ENCODE assay signal across 15 cellular contexts in genomic region chr11:77436969-77437368, GRCh38. TPM values are rescaled to one million over a fixed set of nuclear protein-coding genes. Genes with fewer than 3 reads are reported as not detected.
DNase-seq lines count a peak whose midpoint lies in the region; ATAC-seq, FAIRE-seq and TF ChIP-seq lines count a peak whose summit lies in the region.
"Had no signal": no experiment of that assay in that cellular context is flagged by ENCODE, and none has a peak within 500 bp of the region (broad histone marks: within the 10 kb centered on the region; RNA-seq: fewer than 3 reads in every experiment).

No MANE protein-coding gene starts in this region.

- POLR2A ChIA-PET in GM10248 (lab: Yijun Ruan, JAX) = no interaction called here

- no peak overlapping the region for H3K9ac ChIP-seq in BLaER1

- peaks cover 27% of the 10 kb centered on the region; the same call in 1 of the 2 replicates for H4K20me1 ChIP-seq in BLaER1

- H3K4me1 ChIP-seq in BLaER1 (peaks cover 55% of the 10 kb centered on the region), mucosa of descending colon (ENCODE audit: low read depth) (peaks cover 15% of the 10 kb centered on the region), spleen (peaks cover 0 to 11% (median 0%) of the 10 kb centered on the region in 6 donors)

- H3K27ac ChIP-seq in BLaER1 (no peak overlapping the region), VCaP (peak overlapping the region; percentile 5; the same call in 1 of the 2 replicates), spleen (no peak overlapping the region)
- H3K27ac ChIP-seq: 22Rv1, C4-2B had no signal

- FAIRE-seq in GM19239 (lab: Jason Lieb, UNC) = peak; percentile 66

- H3K4me2 ChIP-seq in BLaER1 = peak overlapping the region; percentile 63

- intact Hi-C loops in mucosa of descending colon (cut with DNase I, micrococcal nuclease) = no loop called here
- intact Hi-C loops in spleen (cut with DNase I; ENCODE audit: low total_unique reads) = no loop called here

- no peaks in the 10 kb centered on the region for H3K9me3 ChIP-seq in BLaER1
- H3K9me3 ChIP-seq in mucosa of descending colon = no peaks in the 10 kb centered on the region
- no peaks in the 10 kb centered on the region for H3K9me3 ChIP-seq in spleen

- no peak for TF ChIP-seq CTCF in VCaP (conservative IDR thresholded peaks at IDR 0.05)
- TF ChIP-seq CTCF in mucosa of descending colon (IDR thresholded peaks at IDR 0.05) = no peak
- no peak for TF ChIP-seq CTCF in GM10248 (IDR thresholded peaks at IDR 0.05; ENCODE audit: control extremely low read depth, extremely low read depth, low read depth, missing control alignments)
- TF ChIP-seq CTCF in spleen (IDR thresholded peaks at IDR 0.05 in 8 of 11, conservative IDR thresholded peaks at IDR 0.05 in 3 of 11) = no peak

- no peak overlapping the region for H3K4me3 ChIP-seq in BLaER1
- no peak overlapping the region for H3K4me3 ChIP-seq in mucosa of descending colon
- no peak overlapping the region for H3K4me3 ChIP-seq in spleen

- ATAC-seq in mucosa of descending colon = peak; percentile 52
- ATAC-seq: HCT116 had no signal

- no peaks in the 10 kb centered on the region for H3K36me3 ChIP-seq in BLaER1
- H3K36me3 ChIP-seq in mucosa of descending colon (ENCODE audit: low read depth) = no peaks in the 10 kb centered on the region
- no peaks in the 10 kb centered on the region for H3K36me3 ChIP-seq in spleen

- no peak for DNase-seq in GM19239 (ENCODE audit: insufficient read length, low spot score)
- DNase-seq in mucosa of descending colon = no peak
- no peak for DNase-seq in GM10248 (ENCODE audit: extremely low spot score)
- DNase-seq in spleen = no peak
- DNase-seq in activated gamma-delta T cell treated with Interleukin-2 at 50 U/mL for 16 hours = no peak
- no peak for DNase-seq in KG1 (lab: John Stamatoyannopoulos, UW)
- DNase-seq: CD4-positive, alpha-beta memory T cell; DND-41; GDM1; Kasumi-1 had no signal

- TF ChIP-seq POLR2A in spleen (IDR thresholded peaks at IDR 0.05) = no peak

- H3K27me3 ChIP-seq in BLaER1 (no peaks in the 10 kb centered on the region), spleen (replicated peaks in 1 of 7) (no peaks in the 10 kb centered on the region)

- 30 to 60% (median 54%) methylated on average over 1 of the region's 1 CpG for WGBS in spleen, 5 donors

- CTCF ChIA-PET in GM10248 (lab: Yijun Ruan, JAX) = interaction anchor here (1.1 to 3.1 kb wide), 3 partner anchors 10 to 34 kb away, joined by 5 to 13 read pairs (median 5); no protein-coding TSS in a partner anchor

RNA-seq across cellular contexts. Expression of gene PAK1, which starts 36.9 kb away (rescaled TPM):
- total RNA-seq in mucosa of descending colon = 100 to 1,000 TPM in 2 of 3 donors, 10 to 100 TPM in 1; 73.5 to 125 (median 116) TPM
- total RNA-seq in spleen = 10 to 100 TPM; 31.0 to 76.5 (median 43.1) TPM
- polyA plus RNA-seq in spleen = 10 to 100 TPM in 2 of 3 donors, 1 to 10 TPM in 1; 9.3 to 16.4 (median 11.0) TPM
